In the genomic region with DNA sequence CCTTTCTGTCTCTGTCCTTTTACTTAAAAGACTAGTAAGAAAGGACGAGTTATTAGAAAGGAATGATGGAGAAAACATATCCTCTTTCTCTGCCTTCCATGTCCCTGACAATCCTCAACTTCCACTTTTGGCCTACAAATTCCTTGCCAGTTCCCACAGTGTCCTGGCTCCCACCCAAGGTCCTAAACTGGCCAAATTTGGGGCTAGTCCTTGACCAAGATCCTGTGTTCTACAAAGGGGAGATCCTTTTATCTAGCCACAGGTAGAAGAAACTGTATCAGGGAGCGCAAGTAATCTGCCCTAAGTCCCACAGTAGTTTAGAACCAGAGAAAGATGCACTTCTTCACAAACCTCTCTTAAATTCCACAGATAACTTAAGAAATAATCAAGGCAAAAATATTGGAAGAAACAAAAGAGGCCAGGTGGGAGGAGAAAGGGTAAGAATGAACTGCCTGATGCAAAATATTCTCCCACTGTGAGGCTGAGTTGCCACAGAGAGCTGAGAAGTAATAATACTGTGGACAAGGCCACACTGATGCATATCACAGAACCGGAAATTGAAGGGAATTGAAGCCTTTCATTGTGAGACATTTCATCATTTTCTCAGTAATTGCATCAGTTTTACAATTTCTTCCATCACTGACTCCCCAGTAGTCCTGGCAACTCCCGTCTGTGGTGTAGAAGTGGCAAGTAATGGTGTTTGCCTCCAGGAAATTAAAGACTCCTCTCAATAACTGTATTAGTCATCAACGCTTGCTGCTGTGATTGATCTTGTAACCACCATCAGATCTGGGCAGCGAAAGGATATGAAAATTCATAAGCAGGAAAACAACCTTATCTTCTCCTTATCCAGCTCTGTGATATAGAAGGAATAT, we compare ENCODE assay signal across 1 cellular context.
TF ChIP-seq lines count a peak whose summit lies in the region.

No MANE protein-coding gene starts in this region.

TF ChIP-seq in K562, 482 proteins besides CTCF, POLR2A, EP300 and RAD21 (continued from another document and continues in another):
- TF ChIP-seq, protein P1, sequence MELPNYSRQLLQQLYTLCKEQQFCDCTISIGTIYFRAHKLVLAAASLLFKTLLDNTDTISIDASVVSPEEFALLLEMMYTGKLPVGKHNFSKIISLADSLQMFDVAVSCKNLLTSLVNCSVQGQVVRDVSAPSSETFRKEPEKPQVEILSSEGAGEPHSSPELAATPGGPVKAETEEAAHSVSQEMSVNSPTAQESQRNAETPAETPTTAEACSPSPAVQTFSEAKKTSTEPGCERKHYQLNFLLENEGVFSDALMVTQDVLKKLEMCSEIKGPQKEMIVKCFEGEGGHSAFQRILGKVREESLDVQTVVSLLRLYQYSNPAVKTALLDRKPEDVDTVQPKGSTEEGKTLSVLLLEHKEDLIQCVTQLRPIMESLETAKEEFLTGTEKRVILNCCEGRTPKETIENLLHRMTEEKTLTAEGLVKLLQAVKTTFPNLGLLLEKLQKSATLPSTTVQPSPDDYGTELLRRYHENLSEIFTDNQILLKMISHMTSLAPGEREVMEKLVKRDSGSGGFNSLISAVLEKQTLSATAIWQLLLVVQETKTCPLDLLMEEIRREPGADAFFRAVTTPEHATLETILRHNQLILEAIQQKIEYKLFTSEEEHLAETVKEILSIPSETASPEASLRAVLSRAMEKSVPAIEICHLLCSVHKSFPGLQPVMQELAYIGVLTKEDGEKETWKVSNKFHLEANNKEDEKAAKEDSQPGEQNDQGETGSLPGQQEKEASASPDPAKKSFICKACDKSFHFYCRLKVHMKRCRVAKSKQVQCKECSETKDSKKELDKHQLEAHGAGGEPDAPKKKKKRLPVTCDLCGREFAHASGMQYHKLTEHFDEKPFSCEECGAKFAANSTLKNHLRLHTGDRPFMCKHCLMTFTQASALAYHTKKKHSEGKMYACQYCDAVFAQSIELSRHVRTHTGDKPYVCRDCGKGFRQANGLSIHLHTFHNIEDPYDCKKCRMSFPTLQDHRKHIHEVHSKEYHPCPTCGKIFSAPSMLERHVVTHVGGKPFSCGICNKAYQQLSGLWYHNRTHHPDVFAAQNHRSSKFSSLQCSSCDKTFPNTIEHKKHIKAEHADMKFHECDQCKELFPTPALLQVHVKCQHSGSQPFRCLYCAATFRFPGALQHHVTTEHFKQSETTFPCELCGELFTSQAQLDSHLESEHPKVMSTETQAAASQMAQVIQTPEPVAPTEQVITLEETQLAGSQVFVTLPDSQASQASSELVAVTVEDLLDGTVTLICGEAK (IDR thresholded peaks at IDR 0.05), result 0 out of 2 replicates have a peak, but pooled peaks have one; percentile 21
- TF ChIP-seq, protein P1 (CRISPR knock-in tag; IDR thresholded peaks at IDR 0.05), result no peak
- TF ChIP-seq, protein P2, sequence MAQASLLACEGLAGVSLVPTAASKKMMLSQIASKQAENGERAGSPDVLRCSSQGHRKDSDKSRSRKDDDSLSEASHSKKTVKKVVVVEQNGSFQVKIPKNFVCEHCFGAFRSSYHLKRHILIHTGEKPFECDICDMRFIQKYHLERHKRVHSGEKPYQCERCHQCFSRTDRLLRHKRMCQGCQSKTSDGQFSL (CRISPR knock-in tag; IDR thresholded peaks at IDR 0.05), result no peak
- TF ChIP-seq, protein P2 (tag; IDR thresholded peaks at IDR 0.05), result no peak
- TF ChIP-seq SAP30 (IDR thresholded peaks at IDR 0.05; ENCODE audit: borderline replicate concordance, insufficient read depth, low read depth, low read length, poor library complexity, severe bottlenecking) (no peak), FOXA1 (IDR thresholded peaks at IDR 0.05; ENCODE audit: borderline replicate concordance) (no peak), NBN (IDR thresholded peaks at IDR 0.05; ENCODE audit: low read depth) (0 out of 2 replicates have a peak, but pooled peaks have one; percentile 41), LCOR (CRISPR knock-in tag; IDR thresholded peaks at IDR 0.05) (no peak; the same call in 1 of the 2 replicates), RBM22 (IDR thresholded peaks at IDR 0.05; ENCODE audit: low read depth, low read length, poor library complexity, severe bottlenecking) (no peak), ARID1B (IDR thresholded peaks at IDR 0.05) (peak; percentile 71; the same call in 1 of the 2 replicates), NCOA2 (IDR thresholded peaks at IDR 0.05; ENCODE audit: partially characterized antibody in 2 of 2) (no peak), ZNF695 (CRISPR knock-in tag; IDR thresholded peaks at IDR 0.05) (no peak), SMARCA5 (IDR thresholded peaks at IDR 0.05) (no peak), PYGO2 (tag; IDR thresholded peaks at IDR 0.05) (peak; percentile 11; the same call in 1 of the 2 replicates), KDM5B (IDR thresholded peaks at IDR 0.05; ENCODE audit: insufficient replicate concordance, low read depth, low read length) (no peak), ZBED1 (IDR thresholded peaks at IDR 0.05) (no peak), XRCC5 (IDR thresholded peaks at IDR 0.05; ENCODE audit: low read depth, low read length) (no peak), XRCC3 (IDR thresholded peaks at IDR 0.05) (no peak), CBX2 (IDR thresholded peaks at IDR 0.05; ENCODE audit: insufficient read depth, low read length, poor library complexity, severe bottlenecking) (no peak), NFYB (IDR thresholded peaks at IDR 0.05; ENCODE audit: extremely low read depth, insufficient read length) (no peak), POLR2G (IDR thresholded peaks at IDR 0.05; ENCODE audit: low read depth, low read length) (no peak), PRPF4 (IDR thresholded peaks at IDR 0.05; ENCODE audit: insufficient read depth, low read depth, low read length, poor library complexity, severe bottlenecking) (no peak), GTF2E2 (tag; IDR thresholded peaks at IDR 0.05) (peak; percentile 37; the same call in 1 of the 2 replicates), ZNF699 (CRISPR knock-in tag; IDR thresholded peaks at IDR 0.05; ENCODE audit: insufficient replicate concordance) (no peak), ARNT (IDR thresholded peaks at IDR 0.05) (peak in 1 of 2 experiments; percentile 63; a peak in 1 of 4 replicates), SNRNP70 (optimal IDR thresholded peaks at IDR 0.05; ENCODE audit: low read depth, low read length) (no peak), ZNF584 (CRISPR knock-in tag; IDR thresholded peaks at IDR 0.05; ENCODE audit: low read depth) (peak; percentile 66; the same call in 1 of the 2 replicates), ZNF696 (CRISPR knock-in tag; conservative IDR thresholded peaks at IDR 0.05) (no peak), SRSF3 (IDR thresholded peaks at IDR 0.05; ENCODE audit: insufficient read depth, low read length) (no peak), ZNF282 (CRISPR knock-in tag; IDR thresholded peaks at IDR 0.05) (no peak), BACH1 (tag; IDR thresholded peaks at IDR 0.05) (no peak), CBFB (CRISPR knock-in tag; IDR thresholded peaks at IDR 0.05) (no peak), GABPB2 (CRISPR knock-in tag; conservative IDR thresholded peaks at IDR 0.05) (no peak), ZNF41 (CRISPR knock-in tag; conservative IDR thresholded peaks at IDR 0.05) (no peak), KAT8 (IDR thresholded peaks at IDR 0.05; ENCODE audit: low read depth) (no peak), TAF15 (IDR thresholded peaks at IDR 0.05; ENCODE audit: low read depth, low read length) (no peak), NFRKB (IDR thresholded peaks at IDR 0.05; ENCODE audit: low read depth) (no peak), NFIC (IDR thresholded peaks at IDR 0.05) (no peak), E2F3 (CRISPR knock-in tag; IDR thresholded peaks at IDR 0.05) (no peak), RFX5 (IDR thresholded peaks at IDR 0.05; ENCODE audit: low read depth, low read length) (no peak), SIRT6 (IDR thresholded peaks at IDR 0.05; ENCODE audit: low read depth, low read length) (no peak), ZNF217 (CRISPR knock-in tag; IDR thresholded peaks at IDR 0.05) (no peak), ZNF408 (CRISPR knock-in tag; IDR thresholded peaks at IDR 0.05; ENCODE audit: low read depth) (no peak), RAD51 (IDR thresholded peaks at IDR 0.05; ENCODE audit: borderline replicate concordance, low read depth) (no peak; the same call in 1 of the 2 replicates), ZNF76 (CRISPR knock-in tag; IDR thresholded peaks at IDR 0.05; ENCODE audit: borderline replicate concordance) (no peak), ZNF12 (CRISPR knock-in tag; IDR thresholded peaks at IDR 0.05) (no peak), SMAD1 (IDR thresholded peaks at IDR 0.05; ENCODE audit: low read depth, low read length, partially characterized antibody) (no peak), ZBTB7A (IDR thresholded peaks at IDR 0.05; ENCODE audit: borderline replicate concordance, control insufficient read depth, low read depth, low read length) (no peak), ILF3 (IDR thresholded peaks at IDR 0.05; ENCODE audit: borderline replicate concordance) (no peak), HNRNPUL1 (IDR thresholded peaks at IDR 0.05; ENCODE audit: low read length) (no peak)
- TF ChIP-seq, protein P3, sequence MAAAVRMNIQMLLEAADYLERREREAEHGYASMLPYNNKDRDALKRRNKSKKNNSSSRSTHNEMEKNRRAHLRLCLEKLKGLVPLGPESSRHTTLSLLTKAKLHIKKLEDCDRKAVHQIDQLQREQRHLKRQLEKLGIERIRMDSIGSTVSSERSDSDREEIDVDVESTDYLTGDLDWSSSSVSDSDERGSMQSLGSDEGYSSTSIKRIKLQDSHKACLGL (CRISPR knock-in tag; IDR thresholded peaks at IDR 0.05; ENCODE audit: borderline replicate concordance, poor library complexity, severe bottlenecking), result no peak
- TF ChIP-seq, protein P4, sequence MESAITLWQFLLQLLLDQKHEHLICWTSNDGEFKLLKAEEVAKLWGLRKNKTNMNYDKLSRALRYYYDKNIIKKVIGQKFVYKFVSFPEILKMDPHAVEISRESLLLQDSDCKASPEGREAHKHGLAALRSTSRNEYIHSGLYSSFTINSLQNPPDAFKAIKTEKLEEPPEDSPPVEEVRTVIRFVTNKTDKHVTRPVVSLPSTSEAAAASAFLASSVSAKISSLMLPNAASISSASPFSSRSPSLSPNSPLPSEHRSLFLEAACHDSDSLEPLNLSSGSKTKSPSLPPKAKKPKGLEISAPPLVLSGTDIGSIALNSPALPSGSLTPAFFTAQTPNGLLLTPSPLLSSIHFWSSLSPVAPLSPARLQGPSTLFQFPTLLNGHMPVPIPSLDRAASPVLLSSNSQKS (CRISPR knock-in tag; IDR thresholded peaks at IDR 0.05), result no peak
- TF ChIP-seq, protein P5, sequence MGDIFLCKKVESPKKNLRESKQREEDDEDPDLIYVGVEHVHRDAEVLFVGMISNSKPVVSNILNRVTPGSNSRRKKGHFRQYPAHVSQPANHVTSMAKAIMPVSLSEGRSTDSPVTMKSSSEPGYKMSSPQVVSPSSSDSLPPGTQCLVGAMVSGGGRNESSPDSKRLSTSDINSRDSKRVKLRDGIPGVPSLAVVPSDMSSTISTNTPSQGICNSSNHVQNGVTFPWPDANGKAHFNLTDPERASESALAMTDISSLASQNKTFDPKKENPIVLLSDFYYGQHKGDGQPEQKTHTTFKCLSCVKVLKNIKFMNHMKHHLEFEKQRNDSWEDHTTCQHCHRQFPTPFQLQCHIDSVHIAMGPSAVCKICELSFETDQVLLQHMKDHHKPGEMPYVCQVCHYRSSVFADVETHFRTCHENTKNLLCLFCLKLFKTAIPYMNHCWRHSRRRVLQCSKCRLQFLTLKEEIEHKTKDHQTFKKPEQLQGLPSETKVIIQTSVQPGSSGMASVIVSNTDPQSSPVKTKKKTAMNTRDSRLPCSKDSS (IDR thresholded peaks at IDR 0.05; ENCODE audit: low read depth, partially characterized antibody), result no peak
- TF ChIP-seq, protein P6, sequence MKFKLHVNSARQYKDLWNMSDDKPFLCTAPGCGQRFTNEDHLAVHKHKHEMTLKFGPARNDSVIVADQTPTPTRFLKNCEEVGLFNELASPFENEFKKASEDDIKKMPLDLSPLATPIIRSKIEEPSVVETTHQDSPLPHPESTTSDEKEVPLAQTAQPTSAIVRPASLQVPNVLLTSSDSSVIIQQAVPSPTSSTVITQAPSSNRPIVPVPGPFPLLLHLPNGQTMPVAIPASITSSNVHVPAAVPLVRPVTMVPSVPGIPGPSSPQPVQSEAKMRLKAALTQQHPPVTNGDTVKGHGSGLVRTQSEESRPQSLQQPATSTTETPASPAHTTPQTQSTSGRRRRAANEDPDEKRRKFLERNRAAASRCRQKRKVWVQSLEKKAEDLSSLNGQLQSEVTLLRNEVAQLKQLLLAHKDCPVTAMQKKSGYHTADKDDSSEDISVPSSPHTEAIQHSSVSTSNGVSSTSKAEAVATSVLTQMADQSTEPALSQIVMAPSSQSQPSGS (CRISPR knock-in tag; IDR thresholded peaks at IDR 0.05), result no peak
